1 cellular context compared by ENCODE assay signal in the genomic region with DNA sequence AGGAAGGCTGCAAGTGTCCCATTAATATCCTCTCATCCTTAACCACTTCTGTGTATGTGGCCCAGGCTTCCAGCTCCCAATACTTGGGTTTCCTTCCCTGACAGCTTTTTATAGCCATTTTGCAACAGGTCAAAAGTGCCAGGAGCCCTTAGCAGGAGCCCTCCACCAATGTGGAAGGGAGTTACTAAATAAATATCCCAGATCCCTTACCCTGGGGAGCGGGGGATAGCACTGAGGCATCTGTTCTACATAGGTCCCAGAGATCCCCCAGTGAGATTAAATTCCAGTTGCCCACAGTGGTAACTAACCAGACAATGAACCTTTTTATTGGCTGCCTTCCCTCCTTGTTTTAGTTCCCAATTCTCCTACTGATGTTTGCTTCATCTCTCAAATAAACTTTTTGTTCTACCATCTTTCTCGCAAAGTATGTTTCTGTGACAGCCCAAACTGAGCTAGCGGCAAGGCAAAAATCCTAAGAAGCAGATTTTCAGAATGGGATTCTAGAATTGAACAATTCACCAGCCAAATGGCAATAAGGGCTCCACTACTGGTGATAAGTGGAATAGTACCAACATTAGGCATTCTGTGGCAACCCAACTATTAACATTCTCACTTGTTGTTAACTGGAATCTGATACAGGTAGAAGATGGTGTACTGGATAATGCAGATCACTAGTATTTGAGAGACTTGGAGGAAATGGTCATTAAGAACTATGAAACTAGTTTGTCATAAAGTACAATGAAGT.
TF ChIP-seq lines count a peak whose summit lies in the region.

No MANE protein-coding gene starts in this region.

TF ChIP-seq in SK-N-SH treated with all-trans-retinoic acid at 6 μM for 48 hours, 23 proteins besides CTCF, POLR2A, EP300 and RAD21 (continued from another document):
- TF ChIP-seq BACH2 (CRISPR knock-in tag; IDR thresholded peaks at IDR 0.05; ENCODE audit: borderline replicate concordance) (no peak), ZC3H10 (CRISPR knock-in tag; IDR thresholded peaks at IDR 0.05) (no peak), SNAI2 (CRISPR knock-in tag; IDR thresholded peaks at IDR 0.05) (no peak)
- TF ChIP-seq, protein P1, sequence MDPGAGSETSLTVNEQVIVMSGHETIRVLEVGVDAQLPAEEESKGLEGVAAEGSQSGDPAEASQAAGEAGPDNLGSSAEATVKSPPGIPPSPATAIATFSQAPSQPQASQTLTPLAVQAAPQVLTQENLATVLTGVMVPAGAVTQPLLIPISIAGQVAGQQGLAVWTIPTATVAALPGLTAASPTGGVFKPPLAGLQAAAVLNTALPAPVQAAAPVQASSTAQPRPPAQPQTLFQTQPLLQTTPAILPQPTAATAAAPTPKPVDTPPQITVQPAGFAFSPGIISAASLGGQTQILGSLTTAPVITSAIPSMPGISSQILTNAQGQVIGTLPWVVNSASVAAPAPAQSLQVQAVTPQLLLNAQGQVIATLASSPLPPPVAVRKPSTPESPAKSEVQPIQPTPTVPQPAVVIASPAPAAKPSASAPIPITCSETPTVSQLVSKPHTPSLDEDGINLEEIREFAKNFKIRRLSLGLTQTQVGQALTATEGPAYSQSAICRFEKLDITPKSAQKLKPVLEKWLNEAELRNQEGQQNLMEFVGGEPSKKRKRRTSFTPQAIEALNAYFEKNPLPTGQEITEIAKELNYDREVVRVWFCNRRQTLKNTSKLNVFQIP (CRISPR knock-in tag; IDR thresholded peaks at IDR 0.05; ENCODE audit: borderline replicate concordance, low read depth), result no peak
- TF ChIP-seq, protein P2, sequence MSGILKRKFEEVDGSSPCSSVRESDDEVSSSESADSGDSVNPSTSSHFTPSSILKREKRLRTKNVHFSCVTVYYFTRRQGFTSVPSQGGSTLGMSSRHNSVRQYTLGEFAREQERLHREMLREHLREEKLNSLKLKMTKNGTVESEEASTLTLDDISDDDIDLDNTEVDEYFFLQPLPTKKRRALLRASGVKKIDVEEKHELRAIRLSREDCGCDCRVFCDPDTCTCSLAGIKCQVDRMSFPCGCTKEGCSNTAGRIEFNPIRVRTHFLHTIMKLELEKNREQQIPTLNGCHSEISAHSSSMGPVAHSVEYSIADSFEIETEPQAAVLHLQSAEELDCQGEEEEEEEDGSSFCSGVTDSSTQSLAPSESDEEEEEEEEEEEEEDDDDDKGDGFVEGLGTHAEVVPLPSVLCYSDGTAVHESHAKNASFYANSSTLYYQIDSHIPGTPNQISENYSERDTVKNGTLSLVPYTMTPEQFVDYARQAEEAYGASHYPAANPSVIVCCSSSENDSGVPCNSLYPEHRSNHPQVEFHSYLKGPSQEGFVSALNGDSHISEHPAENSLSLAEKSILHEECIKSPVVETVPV (CRISPR knock-in tag; IDR thresholded peaks at IDR 0.05), result no peak
TF ChIP-seq in SK-N-SH treated with all-trans-retinoic acid at 6 μM for 48 hours: peak in this region for 0.
